Comparison of ENCODE assay signal across 28 cellular contexts in genomic region chr19:49599378-49600298, GRCh38. TPM values are rescaled to one million over a fixed set of nuclear protein-coding genes. Genes with fewer than 3 reads are reported as not detected.
A peak's percentile ranks its signal among the peaks of the same experiment; 100 is the strongest.
DNase-seq lines count a peak whose midpoint lies in the region; ATAC-seq and TF ChIP-seq lines count a peak whose summit lies in the region.
"Had no signal": no experiment of that assay in that cellular context is flagged by ENCODE, and none has a peak within 500 bp of the region (broad histone marks: within the 10 kb centered on the region; RNA-seq: fewer than 3 reads in every experiment).

No MANE protein-coding gene starts in this region.

- DNase-seq in activated T-cell treated with anti-CD3 and anti-CD28 coated beads, Interleukin-2, amount 50 U/mL, for 24 hours = no peak
- DNase-seq in activated T-cell treated with anti-CD3 and anti-CD28 coated beads, Interleukin-2, amount 50 U/mL, for 1 hour = no peak
- DNase-seq in DND-41 = no peak
- DNase-seq in osteoblast (ENCODE audit: insufficient read length, low spot score, missing footprints) = peak; percentile 85
- DNase-seq in NCI-H526 (lab: John Stamatoyannopoulos, UW) = no peak
- DNase-seq in activated gamma-delta T cell (lab: John Stamatoyannopoulos, UW) = no peak
- DNase-seq: foreskin melanocyte; immature natural killer cell; IMR-90; naive thymus-derived CD4-positive, alpha-beta T cell; NCI-H1092 treated with DMSO at 0.1 percent for 48 hours; NCI-H1930; NCI-H2227 treated with DMSO at 0.1 percent for 48 hours; NCI-H82; spleen; stimulated activated CD4-positive, alpha-beta T cell treated with anti-CD3 and anti-CD28 coated beads, Interleukin-2, amount 100 ng/mL, for 48 hours; stimulated activated naive CD4-positive, alpha-beta T cell had no signal

- ATAC-seq in DND-41 (ENCODE audit: insufficient read depth, low read depth) (no peak), HG03039 (IDR thresholded peaks at IDR 0.05; ENCODE audit: unreplicated experiment) (no peak)
- ATAC-seq: esophagus mucosa; left lobe of liver; naive thymus-derived CD4-positive, alpha-beta T cell; SK-N-SH treated with all-trans-retinoic acid at 6 μM for 48 hours; WTC11 had no signal

- H3K36me3 ChIP-seq in DND-41 (ENCODE audit: insufficient read depth, low read length) (peaks cover 92% of the 10 kb centered on the region), osteoblast (ENCODE audit: insufficient read depth, low read length) (peaks cover 56% of the 10 kb centered on the region)

- H3K27ac Mint-ChIP-seq in activated T-cell treated with anti-CD3 and anti-CD28 coated beads, Interleukin-2, amount 50 U/mL, for 24 hours = peak overlapping the region; percentile 87
- H3K27ac Mint-ChIP-seq in activated naive CD8-positive, alpha-beta T cell = peak overlapping the region; percentile 58
- H3K27ac Mint-ChIP-seq: activated T-helper 1 cell treated with anti-CD3 and anti-CD28 coated beads, Interleukin-12 subunit alpha, Interleukin-12 subunit beta, Interleukin-2, Interleukin-4 antibody, amounts not matched to agents 30 ng/mL and 10 ng/mL and 1 ng/mL, durations not matched to agents 14 hours and 24 hours and 36 hours; WTC11 had no signal

- H2AFZ ChIP-seq in DND-41 (ENCODE audit: low read depth, low read length) (no peak overlapping the region), osteoblast (ENCODE audit: low read length) (no peak overlapping the region)
- H2AFZ ChIP-seq: parathyroid adenoma had no signal

- H3K9me3 Mint-ChIP-seq in activated T-cell treated with anti-CD3 and anti-CD28 coated beads, Interleukin-2, amount 50 U/mL, for 24 hours = no peaks in the 10 kb centered on the region
- no peaks in the 10 kb centered on the region for H3K9me3 Mint-ChIP-seq in activated naive CD8-positive, alpha-beta T cell (ENCODE audit: low read depth)
- H3K9me3 Mint-ChIP-seq: activated T-helper 1 cell treated with anti-CD3 and anti-CD28 coated beads, Interleukin-12 subunit alpha, Interleukin-12 subunit beta, Interleukin-2, Interleukin-4 antibody, amounts not matched to agents 30 ng/mL and 10 ng/mL and 1 ng/mL, durations not matched to agents 14 hours and 24 hours and 36 hours; immature natural killer cell; naive thymus-derived CD4-positive, alpha-beta T cell; WTC11 had no signal

- no peak overlapping the region for H3K4me3 Mint-ChIP-seq in activated T-cell treated with anti-CD3 and anti-CD28 coated beads, Interleukin-2, amount 50 U/mL, for 24 hours
- no peak overlapping the region for H3K4me3 Mint-ChIP-seq in activated naive CD8-positive, alpha-beta T cell
- H3K4me3 Mint-ChIP-seq: activated T-helper 1 cell treated with anti-CD3 and anti-CD28 coated beads, Interleukin-12 subunit alpha, Interleukin-12 subunit beta, Interleukin-2, Interleukin-4 antibody, amounts not matched to agents 30 ng/mL and 10 ng/mL and 1 ng/mL, durations not matched to agents 14 hours and 24 hours and 36 hours; immature natural killer cell; naive thymus-derived CD4-positive, alpha-beta T cell; WTC11 had no signal

- no peak overlapping the region for H3K4me2 ChIP-seq in DND-41 (ENCODE audit: insufficient read depth, low read length)
- no peak overlapping the region for H3K4me2 ChIP-seq in osteoblast (ENCODE audit: insufficient read depth, low read length)
- H3K4me2 ChIP-seq: BLaER1 had no signal

- H3K27ac ChIP-seq in DND-41 (ENCODE audit: low read length) = no peak overlapping the region
- H3K27ac ChIP-seq in osteoblast (ENCODE audit: low read depth, low read length) = no peak overlapping the region
- H3K27ac ChIP-seq: BLaER1, HL-60, parathyroid adenoma, right atrium auricular region, spleen had no signal

- H3K9me3 ChIP-seq in DND-41 (ENCODE audit: insufficient read depth, low read length, severe bottlenecking) = no peaks in the 10 kb centered on the region
- H3K9me3 ChIP-seq in osteoblast (ENCODE audit: low read depth, low read length) = no peaks in the 10 kb centered on the region
- H3K9me3 ChIP-seq: BLaER1, right atrium auricular region, spleen had no signal

- H3K27me3 Mint-ChIP-seq in activated T-cell treated with anti-CD3 and anti-CD28 coated beads, Interleukin-2, amount 50 U/mL, for 24 hours = no peaks in the 10 kb centered on the region
- H3K27me3 Mint-ChIP-seq in activated naive CD8-positive, alpha-beta T cell = no peaks in the 10 kb centered on the region
- H3K27me3 Mint-ChIP-seq: naive thymus-derived CD4-positive, alpha-beta T cell had no signal

- H3K9ac ChIP-seq in DND-41 (ENCODE audit: low read depth, low read length) = 0 out of 2 replicates have a peak overlapping the region, but pooled peaks have one; percentile 3
- H3K9ac ChIP-seq: BLaER1, parathyroid adenoma had no signal

- TF ChIP-seq CTCF in DND-41 (IDR thresholded peaks at IDR 0.05; ENCODE audit: borderline replicate concordance, extremely low read depth, low read length, poor library complexity, severe bottlenecking) (no peak), osteoblast (IDR thresholded peaks at IDR 0.05; ENCODE audit: extremely low read depth, low read depth, low read length) (no peak)

- H3K36me3 Mint-ChIP-seq in activated T-cell treated with anti-CD3 and anti-CD28 coated beads, Interleukin-2, amount 50 U/mL, for 24 hours (ENCODE audit: low read depth) = peaks cover 68% of the 10 kb centered on the region
- no peaks in the 10 kb centered on the region for H3K36me3 Mint-ChIP-seq in activated naive CD8-positive, alpha-beta T cell

- H3K4me1 ChIP-seq in DND-41 (ENCODE audit: insufficient read depth, low read length) (no peaks in the 10 kb centered on the region), osteoblast (ENCODE audit: insufficient read depth, low read length) (no peaks in the 10 kb centered on the region)
- H3K4me1 ChIP-seq: BLaER1, parathyroid adenoma, right atrium auricular region had no signal

- peaks cover 23% of the 10 kb centered on the region for H3K4me1 Mint-ChIP-seq in activated T-cell treated with anti-CD3 and anti-CD28 coated beads, Interleukin-2, amount 50 U/mL, for 24 hours (ENCODE audit: low read depth)
- H3K4me1 Mint-ChIP-seq in activated naive CD8-positive, alpha-beta T cell (ENCODE audit: low read depth) = peaks cover 15% of the 10 kb centered on the region
- H3K4me1 Mint-ChIP-seq: WTC11 had no signal

- H4K20me1 ChIP-seq in DND-41 (ENCODE audit: insufficient read depth, low read length) = peaks cover 68% of the 10 kb centered on the region
- H4K20me1 ChIP-seq in osteoblast (ENCODE audit: insufficient read depth, low read length) = peaks cover 11% of the 10 kb centered on the region

- peaks cover 79% of the 10 kb centered on the region for H3K79me2 ChIP-seq in DND-41 (ENCODE audit: insufficient read depth, low read length)
- H3K79me2 ChIP-seq in osteoblast (ENCODE audit: insufficient read depth, low read length) = peaks cover 69% of the 10 kb centered on the region

- H3K4me3 ChIP-seq in DND-41 (ENCODE audit: low read depth in 1 of 2, low read length in 2 of 2) = no peak overlapping the region
- H3K4me3 ChIP-seq in osteoblast (ENCODE audit: insufficient read depth, low read length) = no peak overlapping the region
- H3K4me3 ChIP-seq: BLaER1, right atrium auricular region, spleen had no signal

- H3K27me3 ChIP-seq in DND-41 (ENCODE audit: insufficient read depth, low read length, poor library complexity) = no peaks in the 10 kb centered on the region
- no peaks in the 10 kb centered on the region for H3K27me3 ChIP-seq in osteoblast (ENCODE audit: insufficient read depth, low read length)
- H3K27me3 ChIP-seq: BLaER1, right atrium auricular region, spleen had no signal

RNA-seq across cellular contexts. Expression of gene PRR12, which starts 8.7 kb away (rescaled TPM):
- total RNA-seq in osteoblast = 2.2 and 2.9 TPM in 2 replicates

RNA-seq across cellular contexts. Expression of gene PRRG2, which starts 18.5 kb away (rescaled TPM):
- under 0.01 and 0.29 TPM in 2 replicates for total RNA-seq in osteoblast

RNA-seq across cellular contexts. Expression of gene NOSIP, which starts 19.3 kb away (rescaled TPM):
- 57.5 and 68.0 TPM in 2 replicates for total RNA-seq in osteoblast

RNA-seq across cellular contexts. Expression of gene RRAS, which starts 40.3 kb away (rescaled TPM):
- 23.9 and 31.8 TPM in 2 replicates for total RNA-seq in osteoblast

RNA-seq across cellular contexts. Expression of gene SCAF1, which starts 42.4 kb away (rescaled TPM):
- 12.1 and 14.8 TPM in 2 replicates for total RNA-seq in osteoblast
